In the genomic region with DNA sequence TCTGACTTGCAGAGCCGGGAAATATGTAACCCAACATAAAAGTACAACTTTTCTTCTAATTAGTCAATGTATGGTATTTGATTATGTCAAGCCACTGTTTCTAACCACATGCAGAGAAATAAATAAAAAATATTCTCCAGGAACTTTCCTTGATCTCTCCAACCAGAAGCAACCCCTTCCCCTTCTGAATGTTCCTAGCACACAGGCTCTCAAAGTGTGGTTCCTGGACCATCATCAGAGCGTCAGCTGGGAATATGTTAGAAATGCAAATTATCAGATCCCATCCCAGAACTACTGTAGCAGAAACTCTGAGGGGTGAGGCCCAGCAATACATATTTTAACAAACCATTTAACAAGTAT, we compare ENCODE assay signal across 8 cellular contexts. TPM values are rescaled to one million over a fixed set of nuclear protein-coding genes. Genes with fewer than 3 reads are reported as not detected.
DNase-seq lines count a peak whose midpoint lies in the region; ATAC-seq, FAIRE-seq and TF ChIP-seq lines count a peak whose summit lies in the region.

No MANE protein-coding gene starts in this region.

- no peak for TF ChIP-seq RAD21 in K562 (CRISPR knock-in tag; conservative IDR thresholded peaks at IDR 0.05 in 1 of 2, IDR thresholded peaks at IDR 0.05 in 1 of 2)

- H3K36me3 ChIP-seq in K562 (ENCODE audit: control insufficient read depth, insufficient read depth, low read length), result no peaks in the 10 kb centered on the region
- no peaks in the 10 kb centered on the region for H3K36me3 ChIP-seq in H7 (replicated peaks; ENCODE audit: control insufficient read depth, insufficient read depth, low read length)

- in situ Hi-C loops in K562 (cut with MboI), result loop anchor here (10.0 kb wide), 1 partner anchor 161 kb away; a partner anchor contains a TSS

- intact Hi-C loops in K562 (cut with micrococcal nuclease), result loop anchor here (5.0 to 10.0 kb wide), 2 partner anchors 288 to 451 kb away; no protein-coding TSS in a partner anchor

- no peak for TF ChIP-seq EP300 in K562 (IDR thresholded peaks at IDR 0.05; ENCODE audit: low read length)

- H3K9me1 ChIP-seq in K562 (ENCODE audit: control insufficient read depth, insufficient read depth, low read length), result no peaks in the 10 kb centered on the region

- no peaks in the 10 kb centered on the region for H3K27me3 ChIP-seq in HL-60 (ENCODE audit: insufficient read depth, poor library complexity, severe bottlenecking)
- no peaks in the 10 kb centered on the region; a peak in 1 of 5 replicates for H3K27me3 ChIP-seq in K562 (ENCODE audit: control insufficient read depth in 2 of 2, insufficient read depth in 2 of 2, low read length in 2 of 2)
- no peaks in the 10 kb centered on the region for H3K27me3 ChIP-seq in H7 (ENCODE audit: control insufficient read depth, insufficient read depth, low read length)

- TF ChIP-seq POLR2A in K562 (conservative IDR thresholded peaks at IDR 0.05), result no peak

- no peaks in the 10 kb centered on the region for H3K9me3 ChIP-seq in K562 (replicated peaks; ENCODE audit: control insufficient read depth, insufficient read depth, low read depth, low read length)

- no peaks in the 10 kb centered on the region for H4K20me1 ChIP-seq in K562 (replicated peaks; ENCODE audit: control insufficient read depth, insufficient read depth, low read length)

- BruUV-seq in K562 (replicated peaks; lab: Mats Ljungman, UMichigan), result no TSS peak

- TF ChIP-seq CTCF in C4-2B (conservative IDR thresholded peaks at IDR 0.05) (peak; percentile 60), HL-60 (IDR thresholded peaks at IDR 0.05; ENCODE audit: insufficient read depth, low read length) (no peak), K562 (IDR thresholded peaks at IDR 0.05 in 2 of 3, conservative IDR thresholded peaks at IDR 0.05 in 1 of 3; ENCODE audit: insufficient read depth in 2 of 3, low read depth in 1 of 3, low read length in 3 of 3) (no peak; a peak in 1 of 6 replicates)

- H3K27ac ChIP-seq in C4-2B, result no peak overlapping the region
- H3K27ac ChIP-seq in HL-60 (replicated peaks), result peak overlapping the region; percentile 19; the same call in 1 of the 2 replicates
- H3K27ac ChIP-seq in K562 (ENCODE audit: extremely low read depth, low read depth, low read length), result no peak overlapping the region

- 5% methylated on average over 1 of the region's 2 CpGs for WGBS in K562 (ENCODE audit: insufficient coverage, low coverage, missing lambda C conversion rate)

- no peak overlapping the region for H3K4me2 ChIP-seq in K562 (ENCODE audit: insufficient read depth, low read length)

- CTCF ChIA-PET in K562 (lab: Yijun Ruan, JAX; ENCODE audit: low intra/inter-chr PET ratio), result interaction anchor here (0.6 to 2.1 kb wide), 6 partner anchors 10 to 451 kb away, joined by 3 to 10 read pairs (median 3); a partner anchor contains a TSS

- no peak overlapping the region for H3K4me3 ChIP-seq in HL-60 (replicated peaks; ENCODE audit: insufficient read depth, low read length)
- H3K4me3 ChIP-seq in K562, result no peak overlapping the region
- no peak overlapping the region for H3K4me3 ChIP-seq in H7 (ENCODE audit: insufficient read depth, low read depth, low read length)

- POLR2A ChIA-PET in K562 (lab: Yijun Ruan, JAX), result no interaction called here

- ATAC-seq in GM19395 (IDR thresholded peaks at IDR 0.05; ENCODE audit: unreplicated experiment) (peak; percentile 15), K562 (no peak; the same call in 2 of the 3 replicates), GM21526 (IDR thresholded peaks at IDR 0.05; ENCODE audit: low FRiP score, unreplicated experiment) (no peak)

- DNase-seq in HL-60 (ENCODE audit: low read depth in 1 of 2, low spot score in 1 of 2) (no peak), K562 (ENCODE audit: extremely low read depth in 1 of 4, low spot score in 3 of 4) (no peak), RPMI8226 (no peak), NCI-H748 (lab: John Stamatoyannopoulos, UW; ENCODE audit: unreplicated experiment) (no peak), H7 (no peak)

- H3K4me1 ChIP-seq in K562 (replicated peaks in 1 of 2; ENCODE audit: control insufficient read depth in 2 of 2, insufficient read depth in 2 of 2, low read length in 2 of 2), result peaks cover 0 to 6% of the 10 kb centered on the region in 2 experiments; a peak in 2 of 5 replicates

- no peak for FAIRE-seq in K562 (lab: Jason Lieb, UNC)

- no peaks in the 10 kb centered on the region for H3K79me2 ChIP-seq in K562 (ENCODE audit: control insufficient read depth, insufficient read depth, low read length)

- no peak overlapping the region for H3K9ac ChIP-seq in K562 (ENCODE audit: insufficient read depth in 1 of 2, low read depth in 2 of 2, low read length in 2 of 2)

- H2AFZ ChIP-seq in K562 (ENCODE audit: low read depth, low read length), result peak overlapping the region; percentile 77

TF ChIP-seq in K562, 482 proteins besides CTCF, POLR2A, EP300 and RAD21 (continues in another document):
- no peak for TF ChIP-seq ZNF717 (CRISPR knock-in tag; IDR thresholded peaks at IDR 0.05)
- no peak for TF ChIP-seq POLR2B (IDR thresholded peaks at IDR 0.05; ENCODE audit: low read depth, partially characterized antibody)
- no peak for TF ChIP-seq ZSCAN32 (CRISPR knock-in tag; IDR thresholded peaks at IDR 0.05)
- TF ChIP-seq, protein P1, sequence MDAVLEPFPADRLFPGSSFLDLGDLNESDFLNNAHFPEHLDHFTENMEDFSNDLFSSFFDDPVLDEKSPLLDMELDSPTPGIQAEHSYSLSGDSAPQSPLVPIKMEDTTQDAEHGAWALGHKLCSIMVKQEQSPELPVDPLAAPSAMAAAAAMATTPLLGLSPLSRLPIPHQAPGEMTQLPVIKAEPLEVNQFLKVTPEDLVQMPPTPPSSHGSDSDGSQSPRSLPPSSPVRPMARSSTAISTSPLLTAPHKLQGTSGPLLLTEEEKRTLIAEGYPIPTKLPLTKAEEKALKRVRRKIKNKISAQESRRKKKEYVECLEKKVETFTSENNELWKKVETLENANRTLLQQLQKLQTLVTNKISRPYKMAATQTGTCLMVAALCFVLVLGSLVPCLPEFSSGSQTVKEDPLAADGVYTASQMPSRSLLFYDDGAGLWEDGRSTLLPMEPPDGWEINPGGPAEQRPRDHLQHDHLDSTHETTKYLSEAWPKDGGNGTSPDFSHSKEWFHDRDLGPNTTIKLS (IDR thresholded peaks at IDR 0.05; ENCODE audit: borderline replicate concordance, low read depth), result no peak
- TF ChIP-seq, protein P2, sequence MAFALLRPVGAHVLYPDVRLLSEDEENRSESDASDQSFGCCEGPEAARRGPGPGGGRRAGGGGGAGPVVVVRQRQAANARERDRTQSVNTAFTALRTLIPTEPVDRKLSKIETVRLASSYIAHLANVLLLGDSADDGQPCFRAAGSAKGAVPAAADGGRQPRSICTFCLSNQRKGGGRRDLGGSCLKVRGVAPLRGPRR (CRISPR knock-in tag; IDR thresholded peaks at IDR 0.05), result no peak
- no peak for TF ChIP-seq BRD4 (IDR thresholded peaks at IDR 0.05)
- no peak for TF ChIP-seq DDX20 (tag; IDR thresholded peaks at IDR 0.05; ENCODE audit: low read depth)
- TF ChIP-seq, protein P3, sequence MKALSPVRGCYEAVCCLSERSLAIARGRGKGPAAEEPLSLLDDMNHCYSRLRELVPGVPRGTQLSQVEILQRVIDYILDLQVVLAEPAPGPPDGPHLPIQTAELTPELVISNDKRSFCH (CRISPR knock-in tag; IDR thresholded peaks at IDR 0.05), result no peak
- TF ChIP-seq, protein P3 (tag; IDR thresholded peaks at IDR 0.05), result no peak
- TF ChIP-seq, protein P4, sequence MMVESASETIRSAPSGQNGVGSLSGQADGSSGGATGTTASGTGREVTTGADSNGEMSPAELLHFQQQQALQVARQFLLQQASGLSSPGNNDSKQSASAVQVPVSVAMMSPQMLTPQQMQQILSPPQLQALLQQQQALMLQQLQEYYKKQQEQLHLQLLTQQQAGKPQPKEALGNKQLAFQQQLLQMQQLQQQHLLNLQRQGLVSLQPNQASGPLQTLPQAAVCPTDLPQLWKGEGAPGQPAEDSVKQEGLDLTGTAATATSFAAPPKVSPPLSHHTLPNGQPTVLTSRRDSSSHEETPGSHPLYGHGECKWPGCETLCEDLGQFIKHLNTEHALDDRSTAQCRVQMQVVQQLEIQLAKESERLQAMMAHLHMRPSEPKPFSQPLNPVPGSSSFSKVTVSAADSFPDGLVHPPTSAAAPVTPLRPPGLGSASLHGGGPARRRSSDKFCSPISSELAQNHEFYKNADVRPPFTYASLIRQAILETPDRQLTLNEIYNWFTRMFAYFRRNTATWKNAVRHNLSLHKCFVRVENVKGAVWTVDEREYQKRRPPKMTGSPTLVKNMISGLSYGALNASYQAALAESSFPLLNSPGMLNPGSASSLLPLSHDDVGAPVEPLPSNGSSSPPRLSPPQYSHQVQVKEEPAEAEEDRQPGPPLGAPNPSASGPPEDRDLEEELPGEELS (CRISPR knock-in tag; IDR thresholded peaks at IDR 0.05; ENCODE audit: borderline replicate concordance), result no peak
- TF ChIP-seq RFX1 (IDR thresholded peaks at IDR 0.05), result no peak

RNA-seq across cellular contexts. Expression of a gene that starts 21.0 kb away (rescaled TPM):
- 2.6 and 12.8 TPM in 2 replicates for total RNA-seq in K562 (2011; cell fraction: chromatin; rRNA removed; ENCODE audit: low replicate concordance)
- total RNA-seq in K562 (2011; cell fraction: nucleolus; rRNA removed), result 0.67 and 1.8 TPM in 2 replicates
- total RNA-seq in K562 (2011; cell fraction: nucleoplasm; rRNA removed), result 2.0 and 4.1 TPM in 2 replicates
- 0.95 and 1.0 TPM in 2 replicates for total RNA-seq in K562 (2014; rRNA removed)
- total RNA-seq in K562 (2014; rRNA removed; fragmentation: Illumina TruSeq; extraction: Trizol), result 2.1 and 2.2 TPM in 2 replicates
- 2.1 and 2.5 TPM in 2 replicates for total RNA-seq in K562 (2015; rRNA removed; fragmentation: Illumina TruSeq; extraction: Trizol)
- total RNA-seq in K562 (2021), result 2.9 and 3.3 TPM in 2 replicates
- 0.99 and 1.1 TPM in 2 replicates for polyA plus RNA-seq in K562 (2011; rRNA removed)
- 0.24 and 0.93 TPM in 2 replicates for polyA plus RNA-seq in K562 (2011; cell fraction: cytosol; rRNA removed)
- 1.0 and 1.7 TPM in 2 replicates for polyA plus RNA-seq in K562 (2011; cell fraction: nucleus; rRNA removed)
- polyA plus RNA-seq in K562 (2012), result 0.73 and 1.5 TPM in 2 replicates
- polyA plus RNA-seq in K562 (2014; fragmentation: Illumina TruSeq; extraction: Trizol), result 0.88 and 0.96 TPM in 2 replicates
- polyA plus RNA-seq in K562 (2014; fragmentation: Nextera tagmentation; extraction: Ambion mirVana), result under 1 TPM; 0.21 to 0.44 TPM
- 0.49 and 0.74 TPM in 2 replicates for polyA plus RNA-seq in K562 (2014; rRNA removed)
- 3.8 and 5.3 TPM in 2 replicates for polyA minus RNA-seq in K562 (2011; rRNA and poly(A)+ RNA removed)
- polyA minus RNA-seq in K562 (2011; cell fraction: cytosol; rRNA and poly(A)+ RNA removed), result 0.95 and 1.0 TPM in 2 replicates
- polyA minus RNA-seq in K562 (2011; cell fraction: nucleus; rRNA and poly(A)+ RNA removed), result 2.7 and 4.4 TPM in 2 replicates
- 9.4 and 11.4 TPM in 2 replicates for total RNA-seq in H7 (2014; rRNA removed; shearing (Covaris generic))
